In the genomic region with DNA sequence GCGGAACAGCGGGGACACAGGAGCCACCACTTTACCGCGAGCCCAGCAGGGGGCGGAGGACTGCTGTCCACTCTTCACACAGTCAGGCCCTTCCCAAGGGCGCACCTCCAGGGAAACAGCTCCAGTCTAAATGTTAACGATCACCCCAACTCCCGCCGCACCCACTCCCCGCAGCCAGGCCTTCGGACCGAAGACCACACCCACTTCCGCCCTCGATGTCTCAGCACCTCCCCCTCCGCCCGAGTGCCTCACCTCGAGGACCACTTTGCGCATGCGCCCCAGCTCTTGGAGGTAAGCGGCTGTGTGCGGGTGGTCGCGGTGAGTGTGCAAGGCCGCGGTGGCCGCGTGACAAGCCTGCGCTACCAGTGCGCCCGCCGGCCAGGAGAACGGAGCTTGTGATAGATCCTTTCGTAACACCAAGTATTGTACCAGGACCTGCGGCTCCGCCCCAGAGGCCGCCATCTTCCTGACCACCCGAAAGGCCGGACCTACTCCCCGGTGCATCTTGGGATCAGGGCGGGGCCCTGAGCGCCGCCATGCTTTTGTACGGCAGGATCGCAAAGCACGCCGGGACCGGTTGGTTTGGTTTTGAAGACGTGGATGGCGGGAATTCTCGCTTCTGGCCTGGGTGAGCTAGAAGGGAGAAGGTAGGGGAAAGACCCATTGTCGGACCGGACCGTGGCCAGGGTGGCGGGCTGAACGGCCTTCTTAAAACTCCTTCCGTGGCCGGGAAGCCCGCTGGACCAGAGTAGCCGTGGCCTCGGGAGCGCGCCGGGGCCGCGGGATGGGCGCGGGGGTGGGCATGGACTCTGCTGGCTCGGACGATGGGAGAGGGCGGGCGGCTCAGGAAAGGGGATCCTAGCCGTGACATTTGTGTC, we compare ENCODE assay signal across 1 cellular context.
TF ChIP-seq lines count a peak whose summit lies in the region.

A gene with protein sequence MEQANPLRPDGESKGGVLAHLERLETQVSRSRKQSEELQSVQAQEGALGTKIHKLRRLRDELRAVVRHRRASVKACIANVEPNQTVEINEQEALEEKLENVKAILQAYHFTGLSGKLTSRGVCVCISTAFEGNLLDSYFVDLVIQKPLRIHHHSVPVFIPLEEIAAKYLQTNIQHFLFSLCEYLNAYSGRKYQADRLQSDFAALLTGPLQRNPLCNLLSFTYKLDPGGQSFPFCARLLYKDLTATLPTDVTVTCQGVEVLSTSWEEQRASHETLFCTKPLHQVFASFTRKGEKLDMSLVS (plus strand): TSS at position 552 of the 878 bp plus-strand sequence. CDS start 495 bp downstream, outside the sequence.
A gene with protein sequence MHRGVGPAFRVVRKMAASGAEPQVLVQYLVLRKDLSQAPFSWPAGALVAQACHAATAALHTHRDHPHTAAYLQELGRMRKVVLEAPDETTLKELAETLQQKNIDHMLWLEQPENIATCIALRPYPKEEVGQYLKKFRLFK (minus strand): TSS at position 518 of the 878 bp plus-strand sequence. CDS start 14 bp downstream, at position 504.

TF ChIP-seq in HepG2, 621 proteins besides CTCF, POLR2A, EP300 and RAD21 (continued from another document and continues in another):
- TF ChIP-seq ZNF12 (CRISPR knock-in tag; IDR thresholded peaks at IDR 0.05): no peak; the same call in 1 of the 2 replicates
- TF ChIP-seq FOXK2 (IDR thresholded peaks at IDR 0.05): peak; percentile 70; the same call in 1 of the 2 replicates
- peak; percentile 57 for TF ChIP-seq ZNF124 (CRISPR knock-in tag; IDR thresholded peaks at IDR 0.05)
- TF ChIP-seq SNRNP70 (IDR thresholded peaks at IDR 0.05; ENCODE audit: low read depth, low read length): no peak
- no peak for TF ChIP-seq U2AF2 (IDR thresholded peaks at IDR 0.05; ENCODE audit: low read depth, low read length)
- TF ChIP-seq, protein P1, sequence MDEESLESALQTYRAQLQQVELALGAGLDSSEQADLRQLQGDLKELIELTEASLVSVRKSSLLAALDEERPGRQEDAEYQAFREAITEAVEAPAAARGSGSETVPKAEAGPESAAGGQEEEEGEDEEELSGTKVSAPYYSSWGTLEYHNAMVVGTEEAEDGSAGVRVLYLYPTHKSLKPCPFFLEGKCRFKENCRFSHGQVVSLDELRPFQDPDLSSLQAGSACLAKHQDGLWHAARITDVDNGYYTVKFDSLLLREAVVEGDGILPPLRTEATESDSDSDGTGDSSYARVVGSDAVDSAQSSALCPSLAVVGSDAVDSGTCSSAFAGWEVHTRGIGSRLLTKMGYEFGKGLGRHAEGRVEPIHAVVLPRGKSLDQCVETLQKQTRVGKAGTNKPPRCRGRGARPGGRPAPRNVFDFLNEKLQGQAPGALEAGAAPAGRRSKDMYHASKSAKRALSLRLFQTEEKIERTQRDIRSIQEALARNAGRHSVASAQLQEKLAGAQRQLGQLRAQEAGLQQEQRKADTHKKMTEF (CRISPR knock-in tag; IDR thresholded peaks at IDR 0.05): peak; percentile 91
- no peak for TF ChIP-seq HES4 (CRISPR knock-in tag; IDR thresholded peaks at IDR 0.05; ENCODE audit: borderline replicate concordance)
- TF ChIP-seq, protein P2, sequence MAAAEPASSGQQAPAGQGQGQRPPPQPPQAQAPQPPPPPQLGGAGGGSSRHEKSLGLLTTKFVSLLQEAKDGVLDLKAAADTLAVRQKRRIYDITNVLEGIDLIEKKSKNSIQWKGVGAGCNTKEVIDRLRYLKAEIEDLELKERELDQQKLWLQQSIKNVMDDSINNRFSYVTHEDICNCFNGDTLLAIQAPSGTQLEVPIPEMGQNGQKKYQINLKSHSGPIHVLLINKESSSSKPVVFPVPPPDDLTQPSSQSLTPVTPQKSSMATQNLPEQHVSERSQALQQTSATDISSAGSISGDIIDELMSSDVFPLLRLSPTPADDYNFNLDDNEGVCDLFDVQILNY (CRISPR knock-in tag; conservative IDR thresholded peaks at IDR 0.05): peak; percentile 99
- peak; percentile 76 for TF ChIP-seq ZNF431 (CRISPR knock-in tag; IDR thresholded peaks at IDR 0.05; ENCODE audit: borderline replicate concordance, low read depth)
- peak; percentile 73 for TF ChIP-seq BORCS8-MEF2B (CRISPR knock-in tag; IDR thresholded peaks at IDR 0.05)
- peak; percentile 96; the same call in 1 of the 2 replicates for TF ChIP-seq ZNF670 (CRISPR knock-in tag; IDR thresholded peaks at IDR 0.05; ENCODE audit: borderline replicate concordance)
- peak; percentile 93 for TF ChIP-seq GABPB1 (CRISPR knock-in tag; IDR thresholded peaks at IDR 0.05)
- TF ChIP-seq ELF3 (CRISPR knock-in tag; IDR thresholded peaks at IDR 0.05): peak; percentile 85
- TF ChIP-seq JUNB (CRISPR knock-in tag; IDR thresholded peaks at IDR 0.05; ENCODE audit: borderline replicate concordance): no peak
- TF ChIP-seq, protein P3, sequence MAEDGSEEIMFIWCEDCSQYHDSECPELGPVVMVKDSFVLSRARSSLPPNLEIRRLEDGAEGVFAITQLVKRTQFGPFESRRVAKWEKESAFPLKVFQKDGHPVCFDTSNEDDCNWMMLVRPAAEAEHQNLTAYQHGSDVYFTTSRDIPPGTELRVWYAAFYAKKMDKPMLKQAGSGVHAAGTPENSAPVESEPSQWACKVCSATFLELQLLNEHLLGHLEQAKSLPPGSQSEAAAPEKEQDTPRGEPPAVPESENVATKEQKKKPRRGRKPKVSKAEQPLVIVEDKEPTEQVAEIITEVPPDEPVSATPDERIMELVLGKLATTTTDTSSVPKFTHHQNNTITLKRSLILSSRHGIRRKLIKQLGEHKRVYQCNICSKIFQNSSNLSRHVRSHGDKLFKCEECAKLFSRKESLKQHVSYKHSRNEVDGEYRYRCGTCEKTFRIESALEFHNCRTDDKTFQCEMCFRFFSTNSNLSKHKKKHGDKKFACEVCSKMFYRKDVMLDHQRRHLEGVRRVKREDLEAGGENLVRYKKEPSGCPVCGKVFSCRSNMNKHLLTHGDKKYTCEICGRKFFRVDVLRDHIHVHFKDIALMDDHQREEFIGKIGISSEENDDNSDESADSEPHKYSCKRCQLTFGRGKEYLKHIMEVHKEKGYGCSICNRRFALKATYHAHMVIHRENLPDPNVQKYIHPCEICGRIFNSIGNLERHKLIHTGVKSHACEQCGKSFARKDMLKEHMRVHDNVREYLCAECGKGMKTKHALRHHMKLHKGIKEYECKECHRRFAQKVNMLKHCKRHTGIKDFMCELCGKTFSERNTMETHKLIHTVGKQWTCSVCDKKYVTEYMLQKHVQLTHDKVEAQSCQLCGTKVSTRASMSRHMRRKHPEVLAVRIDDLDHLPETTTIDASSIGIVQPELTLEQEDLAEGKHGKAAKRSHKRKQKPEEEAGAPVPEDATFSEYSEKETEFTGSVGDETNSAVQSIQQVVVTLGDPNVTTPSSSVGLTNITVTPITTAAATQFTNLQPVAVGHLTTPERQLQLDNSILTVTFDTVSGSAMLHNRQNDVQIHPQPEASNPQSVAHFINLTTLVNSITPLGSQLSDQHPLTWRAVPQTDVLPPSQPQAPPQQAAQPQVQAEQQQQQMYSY (CRISPR knock-in tag; IDR thresholded peaks at IDR 0.05): peak; percentile 91
- TF ChIP-seq ZNF841 (CRISPR knock-in tag; IDR thresholded peaks at IDR 0.05; ENCODE audit: borderline replicate concordance): 0 out of 2 replicates have a peak, but pooled peaks have one; percentile 21
- TF ChIP-seq, protein P4, sequence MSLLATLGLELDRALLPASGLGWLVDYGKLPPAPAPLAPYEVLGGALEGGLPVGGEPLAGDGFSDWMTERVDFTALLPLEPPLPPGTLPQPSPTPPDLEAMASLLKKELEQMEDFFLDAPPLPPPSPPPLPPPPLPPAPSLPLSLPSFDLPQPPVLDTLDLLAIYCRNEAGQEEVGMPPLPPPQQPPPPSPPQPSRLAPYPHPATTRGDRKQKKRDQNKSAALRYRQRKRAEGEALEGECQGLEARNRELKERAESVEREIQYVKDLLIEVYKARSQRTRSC (CRISPR knock-in tag; IDR thresholded peaks at IDR 0.05; ENCODE audit: low read depth): no peak; the same call in 1 of the 2 replicates
- no peak for TF ChIP-seq PLRG1 (conservative IDR thresholded peaks at IDR 0.05)
- no peak for TF ChIP-seq SMARCE1 (IDR thresholded peaks at IDR 0.05; ENCODE audit: borderline replicate concordance)
- peak; percentile 69; the same call in 1 of the 2 replicates for TF ChIP-seq ZNF563 (CRISPR knock-in tag; IDR thresholded peaks at IDR 0.05)
- no peak for TF ChIP-seq RAD51 (IDR thresholded peaks at IDR 0.05; ENCODE audit: borderline replicate concordance)
- TF ChIP-seq TCF7 (IDR thresholded peaks at IDR 0.05; ENCODE audit: low read depth): no peak
- TF ChIP-seq ZNF569 (CRISPR knock-in tag; IDR thresholded peaks at IDR 0.05; ENCODE audit: borderline replicate concordance): peak; percentile 92; the same call in 1 of the 2 replicates
- TF ChIP-seq NFE2L1 (CRISPR knock-in tag; IDR thresholded peaks at IDR 0.05; ENCODE audit: borderline replicate concordance): no peak
- TF ChIP-seq MEIS1 (CRISPR knock-in tag; IDR thresholded peaks at IDR 0.05; ENCODE audit: borderline replicate concordance): peak; percentile 89; the same call in 1 of the 2 replicates
- TF ChIP-seq GATAD1 (CRISPR knock-in tag; IDR thresholded peaks at IDR 0.05): peak; percentile 94
- 0 out of 2 replicates have a peak, but pooled peaks have one; percentile 50 for TF ChIP-seq ZBTB1 (CRISPR knock-in tag; IDR thresholded peaks at IDR 0.05; ENCODE audit: borderline replicate concordance)
- no peak; the same call in 1 of the 2 replicates for TF ChIP-seq ZNF816 (CRISPR knock-in tag; IDR thresholded peaks at IDR 0.05; ENCODE audit: borderline replicate concordance)
- TF ChIP-seq NCOR1 (IDR thresholded peaks at IDR 0.05; ENCODE audit: borderline replicate concordance, low read length): no peak
- TF ChIP-seq KDM1A (CRISPR knock-in tag; IDR thresholded peaks at IDR 0.05): no peak
- 0 out of 2 replicates have a peak, but pooled peaks have one; percentile 22 for TF ChIP-seq ZNF232 (CRISPR knock-in tag; IDR thresholded peaks at IDR 0.05; ENCODE audit: borderline replicate concordance)
- no peak for TF ChIP-seq SP1 (IDR thresholded peaks at IDR 0.05)
- peak; percentile 66 for TF ChIP-seq SP1 (CRISPR knock-in tag; IDR thresholded peaks at IDR 0.05)
- peak; percentile 97 for TF ChIP-seq ZFP36L1 (CRISPR knock-in tag; IDR thresholded peaks at IDR 0.05)
- peak; percentile 92 for TF ChIP-seq YEATS2 (CRISPR knock-in tag; IDR thresholded peaks at IDR 0.05; ENCODE audit: borderline replicate concordance)
- TF ChIP-seq, protein P5, sequence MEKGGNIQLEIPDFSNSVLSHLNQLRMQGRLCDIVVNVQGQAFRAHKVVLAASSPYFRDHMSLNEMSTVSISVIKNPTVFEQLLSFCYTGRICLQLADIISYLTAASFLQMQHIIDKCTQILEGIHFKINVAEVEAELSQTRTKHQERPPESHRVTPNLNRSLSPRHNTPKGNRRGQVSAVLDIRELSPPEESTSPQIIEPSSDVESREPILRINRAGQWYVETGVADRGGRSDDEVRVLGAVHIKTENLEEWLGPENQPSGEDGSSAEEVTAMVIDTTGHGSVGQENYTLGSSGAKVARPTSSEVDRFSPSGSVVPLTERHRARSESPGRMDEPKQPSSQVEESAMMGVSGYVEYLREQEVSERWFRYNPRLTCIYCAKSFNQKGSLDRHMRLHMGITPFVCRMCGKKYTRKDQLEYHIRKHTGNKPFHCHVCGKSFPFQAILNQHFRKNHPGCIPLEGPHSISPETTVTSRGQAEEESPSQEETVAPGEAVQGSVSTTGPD (CRISPR knock-in tag; IDR thresholded peaks at IDR 0.05): no peak; the same call in 1 of the 2 replicates
- peak; percentile 80 for TF ChIP-seq ZNF34 (CRISPR knock-in tag; IDR thresholded peaks at IDR 0.05; ENCODE audit: borderline replicate concordance)
- TF ChIP-seq ZBTB7B (CRISPR knock-in tag; IDR thresholded peaks at IDR 0.05): peak; percentile 73; the same call in 1 of the 2 replicates
- peak; percentile 50; the same call in 1 of the 2 replicates for TF ChIP-seq TMF1 (CRISPR knock-in tag; IDR thresholded peaks at IDR 0.05; ENCODE audit: low read depth)
- TF ChIP-seq, protein P6, sequence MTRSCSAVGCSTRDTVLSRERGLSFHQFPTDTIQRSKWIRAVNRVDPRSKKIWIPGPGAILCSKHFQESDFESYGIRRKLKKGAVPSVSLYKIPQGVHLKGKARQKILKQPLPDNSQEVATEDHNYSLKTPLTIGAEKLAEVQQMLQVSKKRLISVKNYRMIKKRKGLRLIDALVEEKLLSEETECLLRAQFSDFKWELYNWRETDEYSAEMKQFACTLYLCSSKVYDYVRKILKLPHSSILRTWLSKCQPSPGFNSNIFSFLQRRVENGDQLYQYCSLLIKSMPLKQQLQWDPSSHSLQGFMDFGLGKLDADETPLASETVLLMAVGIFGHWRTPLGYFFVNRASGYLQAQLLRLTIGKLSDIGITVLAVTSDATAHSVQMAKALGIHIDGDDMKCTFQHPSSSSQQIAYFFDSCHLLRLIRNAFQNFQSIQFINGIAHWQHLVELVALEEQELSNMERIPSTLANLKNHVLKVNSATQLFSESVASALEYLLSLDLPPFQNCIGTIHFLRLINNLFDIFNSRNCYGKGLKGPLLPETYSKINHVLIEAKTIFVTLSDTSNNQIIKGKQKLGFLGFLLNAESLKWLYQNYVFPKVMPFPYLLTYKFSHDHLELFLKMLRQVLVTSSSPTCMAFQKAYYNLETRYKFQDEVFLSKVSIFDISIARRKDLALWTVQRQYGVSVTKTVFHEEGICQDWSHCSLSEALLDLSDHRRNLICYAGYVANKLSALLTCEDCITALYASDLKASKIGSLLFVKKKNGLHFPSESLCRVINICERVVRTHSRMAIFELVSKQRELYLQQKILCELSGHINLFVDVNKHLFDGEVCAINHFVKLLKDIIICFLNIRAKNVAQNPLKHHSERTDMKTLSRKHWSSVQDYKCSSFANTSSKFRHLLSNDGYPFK (CRISPR knock-in tag; IDR thresholded peaks at IDR 0.05; ENCODE audit: borderline replicate concordance): peak; percentile 99
- TF ChIP-seq ZNF335 (CRISPR knock-in tag; IDR thresholded peaks at IDR 0.05): peak; percentile 47; the same call in 1 of the 2 replicates
- TF ChIP-seq ZSCAN25 (CRISPR knock-in tag; IDR thresholded peaks at IDR 0.05): peak; percentile 67; the same call in 1 of the 2 replicates
- no peak for TF ChIP-seq EZH2 (conservative IDR thresholded peaks at IDR 0.05; ENCODE audit: low read depth, low read length)
- peak; percentile 77 for TF ChIP-seq FOXO1 (CRISPR knock-in tag; IDR thresholded peaks at IDR 0.05)
- no peak for TF ChIP-seq CENPX (CRISPR knock-in tag; IDR thresholded peaks at IDR 0.05)
- peak; percentile 41; the same call in 1 of the 2 replicates for TF ChIP-seq SIX4 (CRISPR knock-in tag; IDR thresholded peaks at IDR 0.05)
- TF ChIP-seq ZC3H4 (CRISPR knock-in tag; IDR thresholded peaks at IDR 0.05; ENCODE audit: borderline replicate concordance): peak; percentile 71; the same call in 1 of the 2 replicates
- TF ChIP-seq, protein P7, sequence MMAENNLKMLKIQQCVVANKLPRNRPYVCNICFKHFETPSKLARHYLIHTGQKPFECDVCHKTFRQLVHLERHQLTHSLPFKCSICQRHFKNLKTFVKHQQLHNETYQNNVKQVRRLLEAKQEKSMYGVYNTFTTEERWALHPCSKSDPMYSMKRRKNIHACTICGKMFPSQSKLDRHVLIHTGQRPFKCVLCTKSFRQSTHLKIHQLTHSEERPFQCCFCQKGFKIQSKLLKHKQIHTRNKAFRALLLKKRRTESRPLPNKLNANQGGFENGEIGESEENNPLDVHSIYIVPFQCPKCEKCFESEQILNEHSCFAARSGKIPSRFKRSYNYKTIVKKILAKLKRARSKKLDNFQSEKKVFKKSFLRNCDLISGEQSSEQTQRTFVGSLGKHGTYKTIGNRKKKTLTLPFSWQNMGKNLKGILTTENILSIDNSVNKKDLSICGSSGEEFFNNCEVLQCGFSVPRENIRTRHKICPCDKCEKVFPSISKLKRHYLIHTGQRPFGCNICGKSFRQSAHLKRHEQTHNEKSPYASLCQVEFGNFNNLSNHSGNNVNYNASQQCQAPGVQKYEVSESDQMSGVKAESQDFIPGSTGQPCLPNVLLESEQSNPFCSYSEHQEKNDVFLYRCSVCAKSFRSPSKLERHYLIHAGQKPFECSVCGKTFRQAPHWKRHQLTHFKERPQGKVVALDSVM (CRISPR knock-in tag; IDR thresholded peaks at IDR 0.05): peak; percentile 71
